In the genomic region with DNA sequence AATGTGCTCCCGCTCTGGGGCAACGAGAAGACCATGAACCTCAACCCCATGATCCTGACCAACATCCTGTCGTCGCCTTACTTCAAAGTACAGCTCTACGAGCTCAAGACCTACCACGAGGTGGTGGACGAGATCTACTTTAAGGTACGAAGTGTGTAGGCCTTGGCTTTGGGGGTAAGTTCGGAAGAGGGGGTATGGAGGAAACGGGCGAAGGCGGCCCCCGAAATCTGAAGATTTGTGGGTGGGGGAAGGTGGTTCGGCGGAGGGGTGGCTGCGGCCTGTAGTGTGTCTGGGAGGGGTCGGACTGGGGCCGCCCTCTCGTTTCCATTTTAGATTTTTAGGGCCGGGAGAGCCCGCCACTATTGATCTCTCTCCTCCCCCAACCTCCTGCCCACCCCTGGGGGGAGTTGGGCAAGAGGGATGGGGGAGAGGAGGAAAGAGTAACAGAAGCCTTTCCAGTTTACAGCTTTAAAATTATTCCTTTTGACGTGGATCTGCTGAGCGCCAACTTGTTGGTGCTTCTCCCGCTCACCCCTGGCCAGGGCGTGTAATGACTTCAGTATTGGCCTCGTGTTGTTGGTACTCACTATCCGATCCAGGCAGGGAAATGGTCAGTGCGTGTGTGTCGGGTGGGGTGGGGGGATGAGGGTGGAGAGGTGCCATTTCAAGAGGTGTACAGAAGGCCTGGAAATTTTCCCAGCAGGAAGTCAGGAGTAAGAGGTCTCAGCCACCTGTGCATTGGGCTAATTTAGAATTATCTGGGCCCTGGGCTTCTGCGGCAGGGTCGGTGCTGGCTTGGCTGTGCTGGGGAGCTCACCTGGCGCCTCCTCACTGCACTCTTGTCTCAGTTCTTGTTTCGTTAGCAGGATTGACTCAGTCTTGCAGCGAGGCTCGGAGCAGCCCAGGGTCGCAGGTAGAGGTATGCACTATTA, we compare ENCODE assay signal across 8 cellular contexts. TPM values are rescaled to one million over a fixed set of nuclear protein-coding genes. Genes with fewer than 3 reads are reported as not detected.
A peak's percentile ranks its signal among the peaks of the same experiment; 100 is the strongest.
DNase-seq lines count a peak whose midpoint lies in the region; ATAC-seq lines count a peak whose summit lies in the region.

No MANE protein-coding gene starts in this region.

- intact Hi-C loops in head of caudate nucleus (cut with DNase I) = loop anchor here (2.0 to 10.0 kb wide), 3 partner anchors 32 to 202 kb away; partner anchors contain the start of genes HENMT1 and STXBP3

- H3K36me3 ChIP-seq in KOPT-K1 (ENCODE audit: insufficient read depth, low read length) (peaks cover 36% of the 10 kb centered on the region), SJCRH30 (peaks cover 40% of the 10 kb centered on the region)

- peak overlapping the region; percentile 75 for H3K4me3 ChIP-seq in SJCRH30

- peaks cover 50% of the 10 kb centered on the region for H3K4me1 Mint-ChIP-seq in activated naive CD8-positive, alpha-beta T cell (ENCODE audit: low read depth)

- 0 out of 2 replicates have a peak, but pooled peaks cover 6% of the 10 kb centered on the region for H3K4me1 ChIP-seq in SJCRH30

- H3K9me3 Mint-ChIP-seq in activated naive CD8-positive, alpha-beta T cell (ENCODE audit: low read depth) = no peaks in the 10 kb centered on the region

- H3K27ac ChIP-seq in KOPT-K1 (ENCODE audit: low read depth, low read length, poor library complexity, severe bottlenecking) = peak overlapping the region; percentile 94
- H3K27ac ChIP-seq in SJCRH30 = peak overlapping the region; percentile 86

- DNase-seq in ELR (ENCODE audit: low read depth) (peak; percentile 76), SJCRH30 (peak; percentile 52 to 56), head of caudate nucleus (peak in 23 of 42 donors; percentile 12 to 70 (median 55)), putamen (ENCODE audit: low spot score) (peak; percentile 68), ecto neural progenitor cell (ENCODE audit: low spot score) (no peak)

- peaks cover 12% of the 10 kb centered on the region for H3K36me3 Mint-ChIP-seq in activated naive CD8-positive, alpha-beta T cell

- H3K27me3 ChIP-seq in SJCRH30 = no peaks in the 10 kb centered on the region

- H3K27ac Mint-ChIP-seq in activated naive CD8-positive, alpha-beta T cell = peak overlapping the region; percentile 98

- H3K9me3 ChIP-seq in KOPT-K1 (ENCODE audit: insufficient read depth, low read length, poor library complexity, severe bottlenecking) (no peaks in the 10 kb centered on the region), SJCRH30 (replicated peaks) (no peaks in the 10 kb centered on the region)

- peak overlapping the region; percentile 99 for H3K4me3 Mint-ChIP-seq in activated naive CD8-positive, alpha-beta T cell

- ATAC-seq in GM21786 (IDR thresholded peaks at IDR 0.05; ENCODE audit: unreplicated experiment) = peak; percentile 57

- no peaks in the 10 kb centered on the region for H3K27me3 Mint-ChIP-seq in activated naive CD8-positive, alpha-beta T cell

RNA-seq across cellular contexts. Expression of gene PRPF38B, which starts 0.9 kb away (rescaled TPM):
- total RNA-seq in SJCRH30 (2014; rRNA removed; shearing (Covaris generic)) = 30.9 and 43.5 TPM in 2 replicates

RNA-seq across cellular contexts. Expression of gene FNDC7, which starts 19.7 kb away (rescaled TPM):
- 0.04 and 0.08 TPM in 2 replicates for total RNA-seq in SJCRH30 (2014; rRNA removed; shearing (Covaris generic))

RNA-seq across cellular contexts. Expression of gene HENMT1, which starts 32.1 kb away (rescaled TPM):
- not detected in 2 replicates for total RNA-seq in SJCRH30 (2014; rRNA removed; shearing (Covaris generic))

RNA-seq across cellular contexts. Expression of gene STXBP3, which starts 53.5 kb away (rescaled TPM):
- 38.4 and 38.6 TPM in 2 replicates for total RNA-seq in SJCRH30 (2014; rRNA removed; shearing (Covaris generic))
